In the genomic region with DNA sequence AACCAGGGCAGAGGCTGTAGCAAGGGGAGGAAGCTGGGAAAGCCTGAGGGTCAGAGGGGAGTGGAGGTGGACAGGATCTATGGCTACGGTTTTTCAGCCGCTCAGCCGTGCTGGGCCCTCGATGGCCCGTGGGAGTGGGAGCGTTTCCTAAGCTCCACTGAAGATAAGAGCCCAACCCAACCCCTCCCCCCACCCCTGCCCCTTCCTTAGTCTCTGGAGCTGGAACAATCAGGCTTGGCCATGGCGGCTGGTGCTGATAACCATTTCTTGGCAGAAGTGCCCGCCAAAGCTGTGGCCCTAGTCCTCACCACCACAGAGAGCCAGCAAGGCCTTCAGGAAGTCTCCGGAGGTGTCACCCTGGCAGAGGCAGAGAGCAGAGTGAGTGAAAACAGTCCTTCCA, we compare ENCODE assay signal across 14 cellular contexts. TPM values are rescaled to one million over a fixed set of nuclear protein-coding genes. Genes with fewer than 3 reads are reported as not detected.
DNase-seq lines count a peak whose midpoint lies in the region; ATAC-seq and TF ChIP-seq lines count a peak whose summit lies in the region.
"Had no signal": no experiment of that assay in that cellular context is flagged by ENCODE, and none has a peak within 500 bp of the region (broad histone marks: within the 10 kb centered on the region; RNA-seq: fewer than 3 reads in every experiment).

No MANE protein-coding gene starts in this region.

- TF ChIP-seq CTCF in Peyer's patch (IDR thresholded peaks at IDR 0.05) (no peak), spleen (IDR thresholded peaks at IDR 0.05 in 8 of 11, conservative IDR thresholded peaks at IDR 0.05 in 3 of 11) (no peak)

- H3K4me1 ChIP-seq in Peyer's patch, result peaks cover 4 to 79% (median 16%) of the 10 kb centered on the region in 4 donors
- peaks cover 33 to 80% (median 54%) of the 10 kb centered on the region in 6 donors for H3K4me1 ChIP-seq in spleen

- no peaks in the 10 kb centered on the region for H3K9me3 ChIP-seq in Peyer's patch
- H3K9me3 ChIP-seq in spleen, result no peaks in the 10 kb centered on the region
- H3K9me3 ChIP-seq: adrenal gland had no signal

- H3K36me3 ChIP-seq in Peyer's patch (peaks cover 0 to 21% (median 0%) of the 10 kb centered on the region in 3 donors), spleen (peaks cover 0 to 62% (median 40%) of the 10 kb centered on the region in 6 donors)

- H3K9me3 Mint-ChIP-seq in central memory CD8-positive, alpha-beta T cell, result no peaks in the 10 kb centered on the region

- no peak for DNase-seq in Peyer's patch
- no peak for DNase-seq in central memory CD8-positive, alpha-beta T cell (ENCODE audit: low spot score in 2 of 2)
- DNase-seq in left lobe of liver (ENCODE audit: low spot score), result no peak
- no peak for DNase-seq in spleen
- DNase-seq in COLO829 (ENCODE audit: low spot score), result no peak
- no peak for DNase-seq in SHP77 (lab: John Stamatoyannopoulos, UW)
- no peak for DNase-seq in NCI-H2081 (lab: John Stamatoyannopoulos, UW)
- DNase-seq in stimulated activated CD4-positive, alpha-beta T cell treated with anti-CD3 and anti-CD28 coated beads, Interleukin-4, amount 100 ng/mL, for 4 hours, result no peak
- DNase-seq: head of caudate nucleus; kidney glomerular epithelial cell; NCI-H2029 treated with DMSO at 0.1 percent for 48 hours; stimulated activated naive CD4-positive, alpha-beta T cell had no signal

- H3K4me1 Mint-ChIP-seq in central memory CD8-positive, alpha-beta T cell, result peaks cover 59% of the 10 kb centered on the region

- no peaks in the 10 kb centered on the region for H3K27me3 ChIP-seq in Peyer's patch
- no peaks in the 10 kb centered on the region for H3K27me3 ChIP-seq in spleen (replicated peaks in 1 of 7)
- H3K27me3 ChIP-seq: adrenal gland had no signal

- no peak for ATAC-seq in central memory CD8-positive, alpha-beta T cell (replicated peaks; ENCODE audit: extremely low read depth, poor library complexity, severe bottlenecking)
- ATAC-seq in left lobe of liver, result peak; percentile 2
- ATAC-seq: activated CD4-positive, CD25-positive, alpha-beta regulatory T cell treated with anti-CD3 and anti-CD28 coated beads, Interleukin-2, amount 50 U/mL, for 24 hours had no signal

- H3K4me3 ChIP-seq in Peyer's patch (no peak overlapping the region), spleen (no peak overlapping the region)
- H3K4me3 ChIP-seq: adrenal gland had no signal

- peaks cover 44% of the 10 kb centered on the region for H3K36me3 Mint-ChIP-seq in central memory CD8-positive, alpha-beta T cell (ENCODE audit: insufficient read depth)

- no peak overlapping the region for H3K4me3 Mint-ChIP-seq in central memory CD8-positive, alpha-beta T cell

- TF ChIP-seq POLR2A in Peyer's patch (IDR thresholded peaks at IDR 0.05) (no peak), spleen (IDR thresholded peaks at IDR 0.05) (no peak)

- peak overlapping the region; percentile 74 for H3K27ac Mint-ChIP-seq in central memory CD8-positive, alpha-beta T cell (ENCODE audit: low read depth)

- WGBS in spleen, 5 donors, result 68 to 86% (median 72%) methylated on average over 6 to 9 of the region's 9 CpGs

- intact Hi-C loops in spleen (cut with DNase I; ENCODE audit: low total_unique reads), result no loop called here

- H3K27me3 Mint-ChIP-seq in central memory CD8-positive, alpha-beta T cell, result no peaks in the 10 kb centered on the region

- H3K27ac ChIP-seq in Peyer's patch, result peak overlapping the region in 3 of 4 donors; percentile 44 to 81 (median 71)
- peak overlapping the region in 6 of 8 donors; percentile 54 to 92 (median 84) for H3K27ac ChIP-seq in spleen

RNA-seq across cellular contexts. Expression of gene TNIP1, which starts 20.3 kb away (rescaled TPM):
- total RNA-seq in Peyer's patch (100 to 1,000 TPM; 191 to 352 (median 266) TPM), left lobe of liver (74.5 TPM), spleen (100 to 1,000 TPM; 179 to 260 (median 218) TPM)
- 100 to 1,000 TPM in 1 of 3 donors, 10 to 100 TPM in 2; 67.7 to 149 (median 95.9) TPM for polyA plus RNA-seq in spleen

RNA-seq across cellular contexts. Expression of gene ANXA6, which starts 56.4 kb away (rescaled TPM):
- 100 to 1,000 TPM in 1 of 4 donors, 10 to 100 TPM in 3; 11.2 to 228 (median 30.1) TPM for total RNA-seq in Peyer's patch
- 232 TPM for total RNA-seq in left lobe of liver
- total RNA-seq in spleen, result 100 to 1,000 TPM; 142 to 295 (median 210) TPM
- polyA plus RNA-seq in spleen, result 100 to 1,000 TPM; 141 to 186 (median 155) TPM
